8 cellular contexts compared by ENCODE assay signal in the genomic region with DNA sequence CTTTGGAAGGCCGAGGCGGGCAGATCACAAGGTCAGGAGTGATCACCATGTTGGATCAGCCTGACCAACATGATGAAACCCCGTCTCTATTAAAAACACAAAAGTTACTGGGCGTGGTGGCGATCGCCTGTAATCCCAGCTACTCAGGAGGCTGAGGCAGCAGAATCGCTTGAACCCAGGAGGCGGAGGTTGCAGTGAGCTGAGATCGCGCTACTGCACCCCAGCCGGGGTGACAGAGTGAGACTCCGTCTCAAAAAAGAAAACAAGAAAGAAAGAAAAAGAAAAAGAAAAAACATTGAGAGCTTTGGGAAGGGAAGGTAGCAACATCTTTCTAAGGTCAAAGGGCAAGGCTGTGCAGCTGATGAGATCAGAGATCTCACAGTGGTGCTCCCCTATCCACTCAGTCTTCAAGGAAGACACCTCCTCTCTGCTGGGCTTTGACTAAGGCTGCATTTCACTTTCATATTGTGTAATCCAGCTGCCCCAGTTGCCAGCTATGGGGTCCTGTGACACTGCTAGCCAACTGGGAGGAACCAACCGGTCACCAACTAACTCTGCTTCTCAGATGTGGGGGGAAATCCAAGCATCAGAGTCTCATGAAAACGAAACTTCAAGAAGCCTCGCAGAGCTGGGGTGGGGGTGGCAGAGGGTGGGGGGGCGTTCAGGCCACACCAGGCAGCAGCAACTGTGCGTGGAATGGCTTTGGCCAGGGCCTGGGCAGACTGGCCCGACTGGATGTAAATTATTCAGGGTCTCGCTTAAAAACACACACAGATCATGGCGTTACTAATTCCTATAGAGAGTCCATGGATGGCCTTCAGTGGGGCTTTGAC. TPM values are rescaled to one million over a fixed set of nuclear protein-coding genes. Genes with fewer than 3 reads are reported as not detected.
DNase-seq lines count a peak whose midpoint lies in the region; ATAC-seq and TF ChIP-seq lines count a peak whose summit lies in the region.

No MANE protein-coding gene starts in this region.

- peak overlapping the region; percentile 21 for H3K27ac ChIP-seq in CD4-positive, alpha-beta T cell (ENCODE audit: low read depth, low read length)
- H3K27ac ChIP-seq in HUES64 (ENCODE audit: low read depth, low read length) (no peak overlapping the region), fibroblast of lung (ENCODE audit: insufficient read depth, low read length) (no peak overlapping the region), prostate gland (peak overlapping the region; percentile 90 to 96)

- 75% methylated on average over 20 of the region's 20 CpGs for WGBS in HUES64
- WGBS in prostate gland, result 81% methylated on average over 20 of the region's 20 CpGs

- H3K36me3 ChIP-seq in HUES64 (ENCODE audit: insufficient read depth, low read length), result no peaks in the 10 kb centered on the region
- no peaks in the 10 kb centered on the region for H3K36me3 ChIP-seq in fibroblast of lung (ENCODE audit: control insufficient read depth, insufficient read depth, low read length)
- H3K36me3 ChIP-seq in prostate gland, result no peaks in the 10 kb centered on the region

- H3K36me3 Mint-ChIP-seq in CD4-positive, alpha-beta T cell (ENCODE audit: low read depth), result peaks cover 9% of the 10 kb centered on the region

- CTCF ChIA-PET in CD4-positive, alpha-beta T cell (lab: Charles Lee), result interaction anchor here (1.3 kb wide), 1 partner anchor 111 kb away, joined by 3 read pairs; no protein-coding TSS in a partner anchor

- peaks cover 1% of the 10 kb centered on the region for H3K79me2 ChIP-seq in fibroblast of lung (ENCODE audit: control insufficient read depth, insufficient read depth, low read length)

- peak overlapping the region; percentile 95 for H3K4me3 Mint-ChIP-seq in CD4-positive, alpha-beta T cell

- TF ChIP-seq CTCF in CD4-positive, alpha-beta T cell (IDR thresholded peaks at IDR 0.05), result no peak
- no peak for TF ChIP-seq CTCF in fibroblast of lung (conservative IDR thresholded peaks at IDR 0.05 in 1 of 2, IDR thresholded peaks at IDR 0.05 in 1 of 2; ENCODE audit: low read depth in 1 of 2, low read length in 2 of 2)
- TF ChIP-seq CTCF in prostate gland (IDR thresholded peaks at IDR 0.05), result no peak

- H3K27me3 Mint-ChIP-seq in CD4-positive, alpha-beta T cell, result no peaks in the 10 kb centered on the region

- H4K20me1 ChIP-seq in fibroblast of lung (ENCODE audit: control insufficient read depth, extremely low read depth, insufficient read depth, low read length), result no peaks in the 10 kb centered on the region

- H3K9ac ChIP-seq in HUES64 (ENCODE audit: low read depth, low read length) (no peak overlapping the region), fibroblast of lung (ENCODE audit: insufficient read depth, low read length) (no peak overlapping the region)

- no peak for TF ChIP-seq POLR2A in prostate gland (IDR thresholded peaks at IDR 0.05)

- H3K9me3 Mint-ChIP-seq in CD4-positive, alpha-beta T cell, result no peaks in the 10 kb centered on the region

- H3K27ac Mint-ChIP-seq in CD4-positive, alpha-beta T cell, result peak overlapping the region; percentile 87

- H3K4me2 ChIP-seq in fibroblast of lung (ENCODE audit: extremely low read depth, insufficient read depth, low read length), result peak overlapping the region; percentile 97

- peak; percentile 33 for ATAC-seq in CD4-positive, alpha-beta T cell (ENCODE audit: poor library complexity)
- ATAC-seq in GM21390 (IDR thresholded peaks at IDR 0.05; ENCODE audit: unreplicated experiment), result peak; percentile 51

- peak in 4 of 10 experiments; percentile 10 to 25 (median 19) for DNase-seq in CD4-positive, alpha-beta T cell
- DNase-seq in activated CD8-positive, alpha-beta memory T cell treated with anti-CD3 and anti-CD28 coated beads for 24 hours, result peak; percentile 80
- DNase-seq in fibroblast of lung (ENCODE audit: low read depth in 2 of 2) (peak in 1 of 2 donors; percentile 53), prostate gland (ENCODE audit: low spot score) (no peak), NCI-H187 (lab: John Stamatoyannopoulos, UW) (no peak), NCI-H524 treated with DMSO at 0.1 percent for 48 hours (lab: John Stamatoyannopoulos, UW) (no peak)

- H2AFZ ChIP-seq in fibroblast of lung (ENCODE audit: low read length), result peak overlapping the region; percentile 59

- no peaks in the 10 kb centered on the region for H3K27me3 ChIP-seq in CD4-positive, alpha-beta T cell (ENCODE audit: control insufficient read depth, insufficient read depth, low read length)
- H3K27me3 ChIP-seq in HUES64 (ENCODE audit: insufficient read depth, low read length) (peaks cover 61% of the 10 kb centered on the region), fibroblast of lung (ENCODE audit: control insufficient read depth, insufficient read depth, low read length) (no peaks in the 10 kb centered on the region), prostate gland (replicated peaks; ENCODE audit: insufficient read depth) (no peaks in the 10 kb centered on the region)

- no peaks in the 10 kb centered on the region for H3K4me1 ChIP-seq in HUES64 (ENCODE audit: insufficient read depth, low read length)
- peaks cover 3% of the 10 kb centered on the region for H3K4me1 ChIP-seq in fibroblast of lung (ENCODE audit: control insufficient read depth, extremely low read depth, insufficient read depth, low read length)
- no peaks in the 10 kb centered on the region for H3K4me1 ChIP-seq in prostate gland (replicated peaks)

- H3K4me3 ChIP-seq in HUES64 (ENCODE audit: low read length) (peak overlapping the region; percentile 65), fibroblast of lung (replicated peaks in 1 of 4; ENCODE audit: control extremely low read depth in 1 of 4, insufficient read depth in 1 of 4, low read depth in 3 of 4, low read length in 4 of 4) (peak overlapping the region; percentile 68 to 90 (median 89)), prostate gland (peak overlapping the region; percentile 84 to 88)

- no peaks in the 10 kb centered on the region for H3K9me3 ChIP-seq in CD4-positive, alpha-beta T cell (ENCODE audit: control insufficient read depth, low read length)
- H3K9me3 ChIP-seq in HUES64 (ENCODE audit: insufficient read depth, low read depth, low read length) (no peaks in the 10 kb centered on the region), fibroblast of lung (ENCODE audit: control insufficient read depth, insufficient read depth, low read depth, low read length) (no peaks in the 10 kb centered on the region), prostate gland (no peaks in the 10 kb centered on the region)

- intact Hi-C loops in CD4-positive, alpha-beta T cell (cut with DNase I, micrococcal nuclease), result loop anchor here in 1 of 2 experiments (5.0 kb wide), 2 partner anchors 71 to 84 kb away; partner anchors contain the start of gene FBH1
- intact Hi-C loops in prostate gland (cut with DNase I), result loop anchor here (5.0 kb wide), 1 partner anchor 34 kb away; no protein-coding TSS in a partner anchor

- POLR2A ChIA-PET in CD4-positive, alpha-beta T cell (lab: Charles Lee), result interaction anchor here (0.6 to 1.8 kb wide), 9 partner anchors 34 to 699 kb away, joined by 3 to 12 read pairs (median 4); partner anchors contain the start of genes ANKRD16 and FBH1

- H3K4me1 Mint-ChIP-seq in CD4-positive, alpha-beta T cell (ENCODE audit: low read depth), result peaks cover 34% of the 10 kb centered on the region

RNA-seq across cellular contexts. Expression of gene IL15RA, which starts 1.5 kb away (rescaled TPM):
- total RNA-seq in CD4-positive, alpha-beta T cell, result 1 to 10 TPM; 4.4 TPM
- 0.35 TPM for polyA plus RNA-seq in HUES64 (2013, experiment 1 of 2)
- 0.44 TPM for polyA plus RNA-seq in HUES64 (2013, experiment 2 of 2)
- total RNA-seq in fibroblast of lung (9.2 and 13.7 TPM in 2 replicates), prostate gland (10 to 100 TPM; 11.7 to 18.5 TPM)
- 5.9 and 8.4 TPM in 2 replicates for polyA plus RNA-seq in fibroblast of lung
- 7.4 and 10.5 TPM in 2 replicates for polyA plus RNA-seq in fibroblast of lung (2012)
- polyA minus RNA-seq in fibroblast of lung (ENCODE audit: low replicate concordance), result 8.6 and 12.3 TPM in 2 replicates

Comparison
In these comparisons a context has a peak if more than half of its experiments do, and no peak if none do; other contexts are left out.
1. H3K27ac ChIP-seq: peak in CD4-positive, alpha-beta T cell (single experiment) and prostate gland (2 of 2); none in HUES64 (single experiment) and fibroblast of lung (single experiment).
2. Peak in every context shown above with its lines, with median percentiles within 50 percentile points of each other: H3K4me3 ChIP-seq.